In genomic region chr1:17887646-17888395, GRCh38 we compare ENCODE assay signal across 20 cellular contexts.
"Had no signal": no experiment of that assay in that cellular context is flagged by ENCODE, and none has a peak within 500 bp of the region (broad histone marks: within the 10 kb centered on the region; RNA-seq: fewer than 3 reads in every experiment).

No MANE protein-coding gene starts in this region.

- H3K4me1 ChIP-seq: tibial nerve had no signal

- H3K27ac ChIP-seq: tibial nerve had no signal

- H3K36me3 Mint-ChIP-seq: activated naive CD8-positive, alpha-beta T cell treated with anti-CD3 and anti-CD28 coated beads, Interleukin-2, amount 10 ng/mL, durations not matched to agents 7 days and 5 days; brain; memory B cell; natural killer cell treated with Interleukin-12 subunit alpha and Interleukin-12 subunit beta and Interleukin-15 and Interleukin-18, amount 100 ng/mL, for 72 hours; stimulated activated naive B cell treated with anti-CD40 and anti-IgM and Interleukin-4, amounts not matched to agents 10 μg/mL and 1 μg/mL and 100 μg/mL, for 72 hours had no signal

- H3K4me3 Mint-ChIP-seq: activated B cell treated with CpG ODN at 0.5 μM for 24 hours; activated CD8-positive, alpha-beta T cell treated with anti-CD3 and anti-CD28 coated beads for 36 hours; activated naive CD8-positive, alpha-beta T cell treated with anti-CD3 and anti-CD28 coated beads, Interleukin-2, amount 10 ng/mL, durations not matched to agents 7 days and 5 days; brain; memory B cell; natural killer cell treated with Interleukin-12 subunit alpha and Interleukin-12 subunit beta and Interleukin-15 and Interleukin-18, amount 100 ng/mL, for 72 hours; stimulated activated naive B cell treated with anti-CD40 and anti-IgM and Interleukin-4, amounts not matched to agents 10 μg/mL and 1 μg/mL and 100 μg/mL, for 72 hours had no signal

- H3K36me3 ChIP-seq: tibial nerve had no signal

- H3K27ac Mint-ChIP-seq: activated B cell treated with CpG ODN at 0.5 μM for 24 hours; activated CD8-positive, alpha-beta T cell treated with anti-CD3 and anti-CD28 coated beads for 36 hours; activated naive CD8-positive, alpha-beta T cell treated with anti-CD3 and anti-CD28 coated beads, Interleukin-2, amount 10 ng/mL, durations not matched to agents 7 days and 5 days; brain; memory B cell; natural killer cell treated with Interleukin-12 subunit alpha and Interleukin-12 subunit beta and Interleukin-15 and Interleukin-18, amount 100 ng/mL, for 72 hours; stimulated activated naive B cell treated with anti-CD40 and anti-IgM and Interleukin-4, amounts not matched to agents 10 μg/mL and 1 μg/mL and 100 μg/mL, for 72 hours had no signal

- H3K9me3 ChIP-seq: tibial nerve had no signal

- H3K4me1 Mint-ChIP-seq: activated B cell treated with CpG ODN at 0.5 μM for 24 hours; activated naive CD8-positive, alpha-beta T cell treated with anti-CD3 and anti-CD28 coated beads, Interleukin-2, amount 10 ng/mL, durations not matched to agents 7 days and 5 days; memory B cell; stimulated activated naive B cell treated with anti-CD40 and anti-IgM and Interleukin-4, amounts not matched to agents 10 μg/mL and 1 μg/mL and 100 μg/mL, for 72 hours had no signal

- DNase-seq: activated B cell treated with CpG ODN at 0.5 μM for 24 hours; activated CD4-positive, alpha-beta T cell treated with anti-CD3 and anti-CD28 coated beads for 48 hours; activated CD8-positive, alpha-beta T cell treated with anti-CD3 and anti-CD28 coated beads for 36 hours; activated naive CD8-positive, alpha-beta T cell treated with anti-CD3 and anti-CD28 coated beads, Interleukin-2, amount 10 ng/mL, durations not matched to agents 7 days and 5 days; activated T-cell treated with anti-CD3 and anti-CD28 coated beads, Interleukin-2, amount 50 U/mL, for 48 hours; central memory CD4-positive, alpha-beta T cell; cortex of kidney; effector CD8-positive, alpha-beta T cell; foreskin fibroblast; hypothalamus; kidney glomerular epithelial cell; left ventricle myocardium superior; nucleus accumbens; stimulated activated CD4-positive, alpha-beta T cell treated with anti-CD3 and anti-CD28 coated beads, Interleukin-15, amount 100 ng/mL, for 24 hours; stimulated activated CD4-positive, alpha-beta T cell treated with anti-CD3 and anti-CD28 coated beads, Interleukin-4, amount 100 ng/mL, for 1 hour; stimulated activated naive B cell treated with anti-CD40 and anti-IgM and Interleukin-4, amounts not matched to agents 10 μg/mL and 1 μg/mL and 100 μg/mL, for 72 hours had no signal

- H3K4me3 ChIP-seq: tibial nerve had no signal

- H3K9me3 Mint-ChIP-seq: activated B cell treated with CpG ODN at 0.5 μM for 24 hours; activated CD8-positive, alpha-beta T cell treated with anti-CD3 and anti-CD28 coated beads for 36 hours; activated naive CD8-positive, alpha-beta T cell treated with anti-CD3 and anti-CD28 coated beads, Interleukin-2, amount 10 ng/mL, durations not matched to agents 7 days and 5 days; natural killer cell treated with Interleukin-12 subunit alpha and Interleukin-12 subunit beta and Interleukin-15 and Interleukin-18, amount 100 ng/mL, for 72 hours had no signal

- ATAC-seq: activated CD8-positive, alpha-beta T cell treated with anti-CD3 and anti-CD28 coated beads for 36 hours; left ventricle myocardium superior; natural killer cell treated with Interleukin-12 subunit alpha and Interleukin-12 subunit beta and Interleukin-15 and Interleukin-18, amount 100 ng/mL, for 72 hours; stimulated activated naive B cell treated with anti-CD40 and anti-IgM and Interleukin-4, amounts not matched to agents 10 μg/mL and 1 μg/mL and 100 μg/mL, for 72 hours had no signal
